ENCODE assay signal across 10 cellular contexts in genomic region chr5:45796959-45797553, GRCh38.
DNase-seq lines count a peak whose midpoint lies in the region; ATAC-seq and TF ChIP-seq lines count a peak whose summit lies in the region.
"Had no signal": no experiment of that assay in that cellular context is flagged by ENCODE, and none has a peak within 500 bp of the region (broad histone marks: within the 10 kb centered on the region; RNA-seq: fewer than 3 reads in every experiment).

No MANE protein-coding gene starts in this region.

- H3K36me3 ChIP-seq in OCI-LY7 (ENCODE audit: insufficient read depth, low read length): no peaks in the 10 kb centered on the region
- no peaks in the 10 kb centered on the region for H3K36me3 ChIP-seq in esophagus squamous epithelium
- no peaks in the 10 kb centered on the region for H3K36me3 ChIP-seq in heart right ventricle

- no peaks in the 10 kb centered on the region for H3K27me3 ChIP-seq in esophagus squamous epithelium
- H3K27me3 ChIP-seq in heart right ventricle: no peaks in the 10 kb centered on the region

- CTCF ChIA-PET in OCI-LY7 (lab: Charles Lee; ENCODE audit: unreplicated experiment): no interaction called here

- no peak overlapping the region for H3K27ac ChIP-seq in OCI-LY7 (ENCODE audit: low read depth, low read length, poor library complexity, severe bottlenecking)
- no peak overlapping the region for H3K27ac ChIP-seq in esophagus squamous epithelium
- no peak overlapping the region for H3K27ac ChIP-seq in heart right ventricle

- H4K20me1 ChIP-seq in OCI-LY7 (ENCODE audit: insufficient read depth, low read length): no peaks in the 10 kb centered on the region

- H3K4me1 ChIP-seq in OCI-LY7 (ENCODE audit: insufficient read depth, low read length, poor library complexity, severe bottlenecking): no peaks in the 10 kb centered on the region
- H3K4me1 ChIP-seq in esophagus squamous epithelium: no peaks in the 10 kb centered on the region
- no peaks in the 10 kb centered on the region for H3K4me1 ChIP-seq in heart right ventricle

- DNase-seq in AG10803 (ENCODE audit: low read depth) (no peak), OCI-LY7 (ENCODE audit: low spot score) (peak; percentile 21), erythroblast (lab: John Stamatoyannopoulos, UW) (peak; percentile 0 to 27), esophagus squamous epithelium (lab: John Stamatoyannopoulos, UW) (no peak), NOMO-1 treated with DMSO at 0.1 percent for 48 hours (lab: John Stamatoyannopoulos, UW; ENCODE audit: unreplicated experiment) (no peak), heart right ventricle (no peak)
- DNase-seq: COR-L47 had no signal

- H2AFZ ChIP-seq in OCI-LY7 (ENCODE audit: low read length): no peak overlapping the region

- H3K9me3 ChIP-seq in OCI-LY7 (ENCODE audit: low read length) (no peaks in the 10 kb centered on the region), esophagus squamous epithelium (peaks cover 0 to 25% (median 15%) of the 10 kb centered on the region in 3 donors), heart right ventricle (peaks cover 0 to 85% (median 7%) of the 10 kb centered on the region in 11 donors)

- H3K79me2 ChIP-seq in OCI-LY7 (ENCODE audit: insufficient read depth, low read depth, low read length): no peaks in the 10 kb centered on the region

- peak; percentile 7; the same call in 1 of the 2 replicates for TF ChIP-seq CTCF in AG10803 (conservative IDR thresholded peaks at IDR 0.05; ENCODE audit: low read length)
- peak; percentile 70 for TF ChIP-seq CTCF in GM12873 (IDR thresholded peaks at IDR 0.05; ENCODE audit: insufficient read depth, low read depth, low read length, missing control alignments)
- peak; percentile 80 for TF ChIP-seq CTCF in OCI-LY7 (conservative IDR thresholded peaks at IDR 0.05; ENCODE audit: low read length)
- TF ChIP-seq CTCF in esophagus squamous epithelium (IDR thresholded peaks at IDR 0.05): peak in 1 of 6 experiments; percentile 15
- TF ChIP-seq CTCF in heart right ventricle (IDR thresholded peaks at IDR 0.05): peak in 2 of 9 donors; percentile 5 to 11

- no peaks in the 10 kb centered on the region for H3K9me2 ChIP-seq in OCI-LY7 (ENCODE audit: insufficient read depth, low read length)

- H3K4me2 ChIP-seq in OCI-LY7 (ENCODE audit: low read length): no peak overlapping the region

- POLR2A ChIA-PET in OCI-LY7 (lab: Charles Lee): no interaction called here

- TF ChIP-seq POLR2A in erythroblast (IDR thresholded peaks at IDR 0.05; ENCODE audit: low read length) (no peak), esophagus squamous epithelium (IDR thresholded peaks at IDR 0.05) (no peak)

- ATAC-seq in GM18498 (IDR thresholded peaks at IDR 0.05; ENCODE audit: unreplicated experiment) (no peak), heart right ventricle (no peak)
- ATAC-seq: stimulated activated effector memory CD8-positive, alpha-beta T cell treated with anti-CD3 and anti-CD28 coated beads, Interleukin-12 subunit alpha, Interleukin-12 subunit beta, amount 100 ng/mL, for 72 hours had no signal

- intact Hi-C loops in OCI-LY7 (cut with micrococcal nuclease; ENCODE audit: unreplicated experiment): no loop called here
- intact Hi-C loops in esophagus squamous epithelium (cut with DNase I): no loop called here
- intact Hi-C loops in heart right ventricle (cut with DNase I): no loop called here

- BruUV-seq in OCI-LY7 (replicated peaks; lab: Mats Ljungman, UMichigan): no TSS peak

- 50 to 89% methylated on average over 1 of the region's 1 CpG for WGBS in esophagus squamous epithelium, 2 donors
- WGBS in heart right ventricle, 2 donors: 48 to 70% methylated on average over 1 of the region's 1 CpG

- H3K4me3 ChIP-seq in AG10803 (ENCODE audit: low read length): no peak overlapping the region
- no peak overlapping the region for H3K4me3 ChIP-seq in OCI-LY7 (ENCODE audit: low read depth, low read length, poor library complexity, severe bottlenecking)
- H3K4me3 ChIP-seq in esophagus squamous epithelium: no peak overlapping the region
- H3K4me3 ChIP-seq in heart right ventricle: no peak overlapping the region

Comparison
In these comparisons a context has a peak if more than half of its experiments do, and no peak if none do; other contexts are left out.
1. DNase-seq: peak in OCI-LY7 (single experiment) and erythroblast (2 of 2); none in AG10803 (single experiment), esophagus squamous epithelium (single experiment), NOMO-1 treated with DMSO at 0.1 percent for 48 hours (single experiment) and heart right ventricle (0 of 2).